Comparison of ENCODE assay signal across 8 cellular contexts in the genomic region with DNA sequence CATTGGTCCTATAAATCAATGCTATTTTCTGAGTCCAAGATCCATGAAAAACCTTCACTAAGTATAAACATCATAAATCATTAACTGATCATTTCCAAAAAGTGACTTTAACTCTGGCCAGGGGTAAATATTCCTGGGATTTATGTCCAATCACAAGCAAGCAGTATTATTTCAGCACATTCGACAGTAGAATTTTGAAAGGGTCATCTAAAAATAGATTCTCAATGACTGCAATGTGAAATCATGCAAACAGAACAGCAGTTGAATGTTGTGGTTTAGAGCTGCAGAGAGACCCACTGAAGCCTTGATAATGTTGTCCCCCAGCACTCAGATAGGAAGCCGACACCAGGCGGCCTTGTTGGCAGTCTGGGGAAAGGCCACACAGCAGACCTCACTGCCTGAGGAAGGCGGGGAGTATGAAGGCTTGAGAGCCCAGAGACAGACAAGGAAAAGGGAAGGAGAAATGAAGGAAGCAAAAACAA. TPM values are rescaled to one million over a fixed set of nuclear protein-coding genes. Genes with fewer than 3 reads are reported as not detected.
DNase-seq lines count a peak whose midpoint lies in the region; ATAC-seq and TF ChIP-seq lines count a peak whose summit lies in the region.

No MANE protein-coding gene starts in this region.

- ATAC-seq in HG03565 (IDR thresholded peaks at IDR 0.05; ENCODE audit: unreplicated experiment) = peak; percentile 36
- peak; percentile 73 for ATAC-seq in left lung
- no peak for ATAC-seq in HG03097 (IDR thresholded peaks at IDR 0.05; ENCODE audit: low FRiP score, unreplicated experiment)
- no peak for ATAC-seq in GM21723 (IDR thresholded peaks at IDR 0.05; ENCODE audit: unreplicated experiment)

- 17% methylated on average over 4 of the region's 4 CpGs for WGBS in thymus

- intact Hi-C loops in left lung (cut with DNase I) = no loop called here

- H3K27ac ChIP-seq in left lung (peak overlapping the region in 1 of 2 donors; percentile 62), thymus (ENCODE audit: low read depth) (peak overlapping the region; percentile 46)

- TF ChIP-seq CTCF in astrocyte of the spinal cord (IDR thresholded peaks at IDR 0.05; ENCODE audit: low read depth, low read length) (no peak), left lung (IDR thresholded peaks at IDR 0.05) (no peak)

- no peaks in the 10 kb centered on the region for H3K9me3 ChIP-seq in left lung
- no peaks in the 10 kb centered on the region for H3K9me3 ChIP-seq in thymus (ENCODE audit: control insufficient read depth)

- peaks cover 10 to 14% of the 10 kb centered on the region in 2 donors for H3K4me1 ChIP-seq in left lung
- peaks cover 2% of the 10 kb centered on the region for H3K4me1 ChIP-seq in thymus (ENCODE audit: control insufficient read depth, insufficient read depth, low read length)

- H3K36me3 ChIP-seq in left lung = no peaks in the 10 kb centered on the region
- H3K36me3 ChIP-seq in thymus (ENCODE audit: control insufficient read depth, insufficient read depth) = no peaks in the 10 kb centered on the region

- DNase-seq in astrocyte of the spinal cord (ENCODE audit: low read depth, low spot score) (peak; percentile 43), left lung (no peak)
- DNase-seq in effector CD8-positive, alpha-beta T cell (lab: John Stamatoyannopoulos, UW) = no peak
- DNase-seq in activated T-cell treated with anti-CD3 and anti-CD28 coated beads, Interleukin-2, amount 50 U/mL, for 48 hours = no peak

- H3K27me3 ChIP-seq in left lung (no peaks in the 10 kb centered on the region), thymus (ENCODE audit: control insufficient read depth, insufficient read depth) (no peaks in the 10 kb centered on the region)

- no peak overlapping the region for H3K4me3 ChIP-seq in astrocyte of the spinal cord (ENCODE audit: low read depth, low read length)
- H3K4me3 ChIP-seq in left lung = no peak overlapping the region
- H3K4me3 ChIP-seq in thymus (ENCODE audit: low read length) = no peak overlapping the region

- in situ Hi-C loops in astrocyte of the spinal cord (cut with HindIII; ENCODE audit: low sequenced_read_pairs) = no loop called here

RNA-seq across cellular contexts. Expression of gene FAM107B, which starts 38.1 kb away (rescaled TPM):
- total RNA-seq in left lung = 10 to 100 TPM; 66.2 to 75.6 TPM
- 52.3 TPM for polyA plus RNA-seq in thymus

Comparison
In these comparisons a context has a peak if more than half of its experiments do, and no peak if none do; other contexts are left out.
1. ATAC-seq: peak in HG03565 (single experiment) and left lung (single experiment); none in HG03097 (single experiment) and GM21723 (single experiment).